ENCODE assay signal across 27 cellular contexts in the genomic region with DNA sequence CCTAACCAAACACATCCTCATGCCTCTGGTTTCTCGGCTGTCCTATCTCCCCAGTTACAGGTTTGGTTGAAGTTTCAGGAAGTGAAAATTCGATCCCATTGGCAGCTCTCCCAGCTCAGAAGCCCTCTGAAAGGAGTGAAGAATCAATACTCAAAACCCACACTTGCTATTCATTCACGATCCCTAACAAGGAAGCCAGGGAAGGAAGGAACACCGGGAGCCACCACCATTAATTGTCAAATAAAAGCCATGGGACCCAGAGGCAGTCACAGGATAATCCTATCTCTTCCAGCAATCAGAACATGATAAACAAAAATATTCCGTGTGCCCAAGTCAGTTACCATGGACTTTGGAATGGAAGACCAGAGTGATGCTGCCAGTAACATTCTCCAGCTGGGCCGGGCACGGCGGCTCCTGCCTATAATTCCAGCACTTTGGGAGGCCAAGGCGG. TPM values are rescaled to one million over a fixed set of nuclear protein-coding genes. Genes with fewer than 3 reads are reported as not detected.
DNase-seq lines count a peak whose midpoint lies in the region; ATAC-seq and TF ChIP-seq lines count a peak whose summit lies in the region.
"Had no signal": no experiment of that assay in that cellular context is flagged by ENCODE, and none has a peak within 500 bp of the region (broad histone marks: within the 10 kb centered on the region; RNA-seq: fewer than 3 reads in every experiment).

No MANE protein-coding gene starts in this region.

- TF ChIP-seq CTCF in liver (IDR thresholded peaks at IDR 0.05; ENCODE audit: low read depth, low read length, missing input control), result no peak
- no peak for TF ChIP-seq CTCF in upper lobe of left lung (IDR thresholded peaks at IDR 0.05)
- no peak for TF ChIP-seq CTCF in coronary artery (IDR thresholded peaks at IDR 0.05)

- H3K9ac ChIP-seq in liver (ENCODE audit: low read depth in 1 of 2, low read length in 2 of 2), result peak overlapping the region; percentile 34 to 54
- H3K9ac ChIP-seq: BLaER1 treated with 17β-estradiol and CSF1 and Interleukin-3, amounts not matched to agents 10 nM and 100 nM; GM23248 had no signal

- H3K9me3 ChIP-seq in liver (ENCODE audit: control insufficient read depth in 4 of 4, low read length in 3 of 4) (no peaks in the 10 kb centered on the region), upper lobe of left lung (no peaks in the 10 kb centered on the region)
- H3K9me3 ChIP-seq: BLaER1 treated with 17β-estradiol and CSF1 and Interleukin-3, amounts not matched to agents 10 nM and 100 nM; left lung; neutrophil; uterus had no signal

- no peak for TF ChIP-seq POLR2A in upper lobe of left lung (IDR thresholded peaks at IDR 0.05)

- H3K4me1 ChIP-seq in liver (ENCODE audit: control insufficient read depth in 4 of 4, insufficient read depth in 4 of 4, low read length in 3 of 4) (peaks cover 16 to 37% (median 26%) of the 10 kb centered on the region in 4 donors), upper lobe of left lung (peaks cover 0 to 57% (median 19%) of the 10 kb centered on the region in 4 donors)
- H3K4me1 ChIP-seq: uterus had no signal

- DNase-seq in NCI-H345 (lab: John Stamatoyannopoulos, UW) (peak; percentile 20), NCI-H345 treated with DMSO at 0.1 percent for 48 hours (lab: John Stamatoyannopoulos, UW; ENCODE audit: unreplicated experiment) (no peak), RPMI8226 (peak; percentile 29), upper lobe of left lung (peak in 1 of 2 donors; percentile 43), iPS-NIHi11 (ENCODE audit: low spot score) (no peak), coronary artery (ENCODE audit: low spot score) (no peak)
- DNase-seq: activated naive CD4-positive, alpha-beta T cell treated with anti-CD3 and anti-CD28 coated beads, Interleukin-2, amount 50 U/mL, for 16 hours; activated T-cell treated with anti-CD3 and anti-CD28 coated beads, Interleukin-2, amount 50 U/mL, for 72 hours; anterior cingulate cortex; cerebellar nuclear complex; effector memory CD8-positive, alpha-beta T cell; GM23248; IMR-90; left lung; NCI-H187; NCI-H526; retina; uterus had no signal

- H3K27me3 ChIP-seq in liver (ENCODE audit: control insufficient read depth in 4 of 4, insufficient read depth in 4 of 4, low read length in 3 of 4), result no peaks in the 10 kb centered on the region
- no peaks in the 10 kb centered on the region for H3K27me3 ChIP-seq in upper lobe of left lung
- H3K27me3 ChIP-seq: uterus had no signal

- peak; percentile 35 for TF ChIP-seq RAD21 in liver (IDR thresholded peaks at IDR 0.05)

- WGBS in liver, result 28% methylated on average over 9 of the region's 9 CpGs
- 31 to 53% methylated on average over 6 to 9 of the region's 9 CpGs for WGBS in upper lobe of left lung, 2 donors

- ATAC-seq in upper lobe of left lung (ENCODE audit: low FRiP score in 2 of 2), result no peak
- ATAC-seq in GM19467 (IDR thresholded peaks at IDR 0.05; ENCODE audit: unreplicated experiment), result no peak
- ATAC-seq: activated T-cell treated with anti-CD3 and anti-CD28 coated beads, Interleukin-2, amount 50 U/mL, for 72 hours; effector memory CD8-positive, alpha-beta T cell; left lung; Right ventricle myocardium inferior had no signal

- H3K36me3 ChIP-seq in liver (ENCODE audit: control insufficient read depth in 4 of 4, insufficient read depth in 3 of 4, low read depth in 1 of 4, low read length in 3 of 4) (peaks cover 0 to 3% (median 0%) of the 10 kb centered on the region in 4 donors), upper lobe of left lung (no peaks in the 10 kb centered on the region)
- H3K36me3 ChIP-seq: BLaER1 treated with 17β-estradiol and CSF1 and Interleukin-3, amounts not matched to agents 10 nM and 100 nM; left lung; neutrophil; uterus had no signal

- TF ChIP-seq EP300 in upper lobe of left lung (IDR thresholded peaks at IDR 0.05), result no peak

- H3K27ac ChIP-seq in liver (ENCODE audit: low read depth in 1 of 2, low read length in 2 of 2) (peak overlapping the region; percentile 79 to 80), upper lobe of left lung (peak overlapping the region in 3 of 4 donors; percentile 35 to 36 (median 35)), coronary artery (no peak overlapping the region)
- H3K27ac ChIP-seq: BLaER1 treated with 17β-estradiol and CSF1 and Interleukin-3, amounts not matched to agents 10 nM and 100 nM; GM23248; HL-60; left lung; neutrophil; uterus had no signal

- no peak overlapping the region for H3K4me3 ChIP-seq in liver (ENCODE audit: low read depth in 1 of 3, low read length in 3 of 3)
- no peak overlapping the region for H3K4me3 ChIP-seq in upper lobe of left lung
- H3K4me3 ChIP-seq in coronary artery, result no peak overlapping the region
- H3K4me3 ChIP-seq: BLaER1 treated with 17β-estradiol and CSF1 and Interleukin-3, amounts not matched to agents 10 nM and 100 nM; GM23248; left lung; uterus had no signal

TF ChIP-seq in liver, 16 proteins besides CTCF, POLR2A, EP300 and RAD21:
- TF ChIP-seq, protein P1, sequence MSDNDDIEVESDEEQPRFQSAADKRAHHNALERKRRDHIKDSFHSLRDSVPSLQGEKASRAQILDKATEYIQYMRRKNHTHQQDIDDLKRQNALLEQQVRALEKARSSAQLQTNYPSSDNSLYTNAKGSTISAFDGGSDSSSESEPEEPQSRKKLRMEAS (IDR thresholded peaks at IDR 0.05), result peak; percentile 52
- peak; percentile 84 for TF ChIP-seq YY1 (IDR thresholded peaks at IDR 0.05)
- peak; percentile 90 to 92 for TF ChIP-seq HNF4A (conservative IDR thresholded peaks at IDR 0.05)
- peak; percentile 88 for TF ChIP-seq SP1 (IDR thresholded peaks at IDR 0.05)
- TF ChIP-seq, protein P2, sequence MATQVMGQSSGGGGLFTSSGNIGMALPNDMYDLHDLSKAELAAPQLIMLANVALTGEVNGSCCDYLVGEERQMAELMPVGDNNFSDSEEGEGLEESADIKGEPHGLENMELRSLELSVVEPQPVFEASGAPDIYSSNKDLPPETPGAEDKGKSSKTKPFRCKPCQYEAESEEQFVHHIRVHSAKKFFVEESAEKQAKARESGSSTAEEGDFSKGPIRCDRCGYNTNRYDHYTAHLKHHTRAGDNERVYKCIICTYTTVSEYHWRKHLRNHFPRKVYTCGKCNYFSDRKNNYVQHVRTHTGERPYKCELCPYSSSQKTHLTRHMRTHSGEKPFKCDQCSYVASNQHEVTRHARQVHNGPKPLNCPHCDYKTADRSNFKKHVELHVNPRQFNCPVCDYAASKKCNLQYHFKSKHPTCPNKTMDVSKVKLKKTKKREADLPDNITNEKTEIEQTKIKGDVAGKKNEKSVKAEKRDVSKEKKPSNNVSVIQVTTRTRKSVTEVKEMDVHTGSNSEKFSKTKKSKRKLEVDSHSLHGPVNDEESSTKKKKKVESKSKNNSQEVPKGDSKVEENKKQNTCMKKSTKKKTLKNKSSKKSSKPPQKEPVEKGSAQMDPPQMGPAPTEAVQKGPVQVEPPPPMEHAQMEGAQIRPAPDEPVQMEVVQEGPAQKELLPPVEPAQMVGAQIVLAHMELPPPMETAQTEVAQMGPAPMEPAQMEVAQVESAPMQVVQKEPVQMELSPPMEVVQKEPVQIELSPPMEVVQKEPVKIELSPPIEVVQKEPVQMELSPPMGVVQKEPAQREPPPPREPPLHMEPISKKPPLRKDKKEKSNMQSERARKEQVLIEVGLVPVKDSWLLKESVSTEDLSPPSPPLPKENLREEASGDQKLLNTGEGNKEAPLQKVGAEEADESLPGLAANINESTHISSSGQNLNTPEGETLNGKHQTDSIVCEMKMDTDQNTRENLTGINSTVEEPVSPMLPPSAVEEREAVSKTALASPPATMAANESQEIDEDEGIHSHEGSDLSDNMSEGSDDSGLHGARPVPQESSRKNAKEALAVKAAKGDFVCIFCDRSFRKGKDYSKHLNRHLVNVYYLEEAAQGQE (IDR thresholded peaks at IDR 0.05), result peak; percentile 36
- peak in 1 of 2 donors; percentile 75 for TF ChIP-seq EGR1 (IDR thresholded peaks at IDR 0.05; ENCODE audit: low read depth in 2 of 2)
- TF ChIP-seq, protein P3, sequence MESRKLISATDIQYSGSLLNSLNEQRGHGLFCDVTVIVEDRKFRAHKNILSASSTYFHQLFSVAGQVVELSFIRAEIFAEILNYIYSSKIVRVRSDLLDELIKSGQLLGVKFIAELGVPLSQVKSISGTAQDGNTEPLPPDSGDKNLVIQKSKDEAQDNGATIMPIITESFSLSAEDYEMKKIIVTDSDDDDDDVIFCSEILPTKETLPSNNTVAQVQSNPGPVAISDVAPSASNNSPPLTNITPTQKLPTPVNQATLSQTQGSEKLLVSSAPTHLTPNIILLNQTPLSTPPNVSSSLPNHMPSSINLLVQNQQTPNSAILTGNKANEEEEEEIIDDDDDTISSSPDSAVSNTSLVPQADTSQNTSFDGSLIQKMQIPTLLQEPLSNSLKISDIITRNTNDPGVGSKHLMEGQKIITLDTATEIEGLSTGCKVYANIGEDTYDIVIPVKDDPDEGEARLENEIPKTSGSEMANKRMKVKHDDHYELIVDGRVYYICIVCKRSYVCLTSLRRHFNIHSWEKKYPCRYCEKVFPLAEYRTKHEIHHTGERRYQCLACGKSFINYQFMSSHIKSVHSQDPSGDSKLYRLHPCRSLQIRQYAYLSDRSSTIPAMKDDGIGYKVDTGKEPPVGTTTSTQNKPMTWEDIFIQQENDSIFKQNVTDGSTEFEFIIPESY (IDR thresholded peaks at IDR 0.05), result no peak
- peak; percentile 91 for TF ChIP-seq HNF4G (IDR thresholded peaks at IDR 0.05)
- TF ChIP-seq, protein P4, sequence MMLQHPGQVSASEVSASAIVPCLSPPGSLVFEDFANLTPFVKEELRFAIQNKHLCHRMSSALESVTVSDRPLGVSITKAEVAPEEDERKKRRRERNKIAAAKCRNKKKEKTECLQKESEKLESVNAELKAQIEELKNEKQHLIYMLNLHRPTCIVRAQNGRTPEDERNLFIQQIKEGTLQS (IDR thresholded peaks at IDR 0.05), result no peak
- TF ChIP-seq TAF1 (conservative IDR thresholded peaks at IDR 0.05), result no peak
- no peak for TF ChIP-seq FOXA1 (IDR thresholded peaks at IDR 0.05)
- TF ChIP-seq RXRA (IDR thresholded peaks at IDR 0.05), result peak; percentile 73 to 80
- TF ChIP-seq NR2F2 (IDR thresholded peaks at IDR 0.05), result peak; percentile 14
- no peak for TF ChIP-seq FOXA2 (IDR thresholded peaks at IDR 0.05)
- TF ChIP-seq GABPA (IDR thresholded peaks at IDR 0.05 in 1 of 2, conservative IDR thresholded peaks at IDR 0.05 in 1 of 2), result peak in 1 of 2 donors; percentile 25
- peak; percentile 18 to 49 for TF ChIP-seq JUND (IDR thresholded peaks at IDR 0.05)

RNA-seq across cellular contexts. Expression of a gene that starts 7.0 kb away (rescaled TPM):
- total RNA-seq in liver (10 to 100 TPM in 1 of 2 donors, under 1 TPM in 1; 0.14 to 32.0 TPM), upper lobe of left lung (100 to 1,000 TPM in 3 of 6 donors, 10 to 100 TPM in 3; 65.3 to 195 (median 98.5) TPM)
- 10 to 100 TPM in 1 of 2 donors, 1 to 10 TPM in 1; 4.6 to 18.2 TPM for polyA plus RNA-seq in liver
- total RNA-seq: activated T-cell treated with anti-CD3 and anti-CD28 coated beads, Interleukin-2, amount 50 U/mL, for 72 hours; GM23248; IMR-90; MCF 10A; mononuclear cell; Right ventricle myocardium inferior had no signal
- polyA plus RNA-seq: fibroblast of lung, GM23248, IMR-90 had no signal

Comparison
In these comparisons a context has a peak if more than half of its experiments do, and no peak if none do; other contexts are left out.
1. DNase-seq: peak in NCI-H345 (single experiment) and RPMI8226 (single experiment); none in NCI-H345 treated with DMSO at 0.1 percent for 48 hours (single experiment), iPS-NIHi11 (single experiment) and coronary artery (single experiment).
2. H3K27ac ChIP-seq: peak in liver (2 of 2) and upper lobe of left lung (3 of 4); none in coronary artery (0 of 2).